8 cellular contexts compared by ENCODE assay signal in the genomic region with DNA sequence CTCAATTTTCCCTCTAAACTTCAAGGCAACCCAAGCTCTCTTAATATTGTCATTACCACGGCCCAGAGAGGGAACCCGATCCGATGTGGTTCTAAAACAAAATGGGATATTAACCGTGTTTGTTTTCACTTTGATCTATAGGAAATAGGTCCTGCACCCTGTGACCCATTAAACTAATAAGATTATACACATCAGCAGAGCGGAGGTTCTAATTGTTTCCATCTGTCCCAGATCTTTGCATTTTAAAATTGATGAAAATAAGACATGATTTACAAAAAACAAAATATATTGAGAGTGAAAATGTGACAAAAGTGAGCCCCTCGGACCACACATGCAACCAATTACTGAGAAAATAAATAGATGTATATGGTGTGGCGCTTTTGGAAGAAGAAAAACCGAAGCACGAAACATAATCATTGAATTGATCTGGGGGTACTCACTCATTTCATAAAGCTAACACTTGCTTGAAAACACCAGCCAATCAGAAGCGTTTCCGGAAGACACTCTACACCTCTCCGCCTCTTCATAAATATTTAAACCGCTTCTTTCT.
DNase-seq lines count a peak whose midpoint lies in the region; ATAC-seq and TF ChIP-seq lines count a peak whose summit lies in the region.

No MANE protein-coding gene starts in this region.

- TF ChIP-seq EP300 in tibial nerve (IDR thresholded peaks at IDR 0.05) = no peak

- WGBS in tibial nerve, 2 donors = 5 to 8% methylated on average over 13 of the region's 13 CpGs

- H3K27ac ChIP-seq in upper lobe of right lung = no peak overlapping the region
- H3K27ac ChIP-seq in tibial nerve = no peak overlapping the region

- H3K9me3 ChIP-seq in upper lobe of right lung (no peaks in the 10 kb centered on the region), tibial nerve (peaks cover 0 to 9% (median 0%) of the 10 kb centered on the region in 4 donors)

- peak overlapping the region; percentile 69 for H3K4me3 Mint-ChIP-seq in stimulated activated naive CD8-positive, alpha-beta T cell treated with anti-CD3 and anti-CD28 coated beads, Interleukin-15, Interleukin-2, amounts not matched to agents 100 ng/mL and 50 ng/mL, for 24 hours

- H3K27me3 ChIP-seq in upper lobe of right lung (peaks cover 99% of the 10 kb centered on the region), tibial nerve (peaks cover 6 to 100% of the 10 kb centered on the region in 2 donors)

- no peak for TF ChIP-seq POLR2A in tibial nerve (IDR thresholded peaks at IDR 0.05)

- DNase-seq in stimulated activated naive CD8-positive, alpha-beta T cell treated with anti-CD3 and anti-CD28 coated beads, Interleukin-15, Interleukin-2, amounts not matched to agents 100 U/mL and 50 U/mL, for 24 hours = no peak
- peak; percentile 48 for DNase-seq in SW480 (ENCODE audit: low spot score)
- DNase-seq in fibroblast of villous mesenchyme (ENCODE audit: low read depth) = no peak
- DNase-seq in upper lobe of right lung = no peak
- no peak for DNase-seq in 8988T
- DNase-seq in tibial nerve (ENCODE audit: low spot score in 2 of 2) = no peak

- H3K4me3 ChIP-seq in fibroblast of villous mesenchyme (ENCODE audit: low read depth, low read length) = peak overlapping the region; percentile 21
- peak overlapping the region; percentile 3 for H3K4me3 ChIP-seq in upper lobe of right lung
- H3K4me3 ChIP-seq in tibial nerve = peak overlapping the region in 1 of 4 donors; percentile 24

- H3K27ac Mint-ChIP-seq in stimulated activated naive CD8-positive, alpha-beta T cell treated with anti-CD3 and anti-CD28 coated beads, Interleukin-15, Interleukin-2, amounts not matched to agents 100 ng/mL and 50 ng/mL, for 24 hours = peak overlapping the region; percentile 83

- no peaks in the 10 kb centered on the region for H3K4me1 ChIP-seq in upper lobe of right lung
- peaks cover 0 to 16% (median 3%) of the 10 kb centered on the region in 4 donors for H3K4me1 ChIP-seq in tibial nerve

- no peaks in the 10 kb centered on the region for H3K9me3 Mint-ChIP-seq in stimulated activated naive CD8-positive, alpha-beta T cell treated with anti-CD3 and anti-CD28 coated beads, Interleukin-15, Interleukin-2, amounts not matched to agents 100 ng/mL and 50 ng/mL, for 24 hours

- H3K4me1 Mint-ChIP-seq in stimulated activated naive CD8-positive, alpha-beta T cell treated with anti-CD3 and anti-CD28 coated beads, Interleukin-15, Interleukin-2, amounts not matched to agents 100 ng/mL and 50 ng/mL, for 24 hours (ENCODE audit: low read depth) = peaks cover 22% of the 10 kb centered on the region

- H3K27me3 Mint-ChIP-seq in stimulated activated naive CD8-positive, alpha-beta T cell treated with anti-CD3 and anti-CD28 coated beads, Interleukin-15, Interleukin-2, amounts not matched to agents 100 ng/mL and 50 ng/mL, for 24 hours = peaks cover 23% of the 10 kb centered on the region

- no peak for ATAC-seq in stimulated activated naive CD8-positive, alpha-beta T cell treated with anti-CD3 and anti-CD28 coated beads, Interleukin-15, Interleukin-2, amounts not matched to agents 100 U/mL and 50 U/mL, for 24 hours
- ATAC-seq in upper lobe of right lung (no peak), HG02588 (IDR thresholded peaks at IDR 0.05; ENCODE audit: unreplicated experiment) (no peak)

- TF ChIP-seq CTCF in fibroblast of villous mesenchyme (IDR thresholded peaks at IDR 0.05; ENCODE audit: insufficient read depth, low read depth, low read length) (no peak), upper lobe of right lung (IDR thresholded peaks at IDR 0.05) (no peak), tibial nerve (IDR thresholded peaks at IDR 0.05) (no peak)

- H3K36me3 ChIP-seq in upper lobe of right lung (no peaks in the 10 kb centered on the region), tibial nerve (no peaks in the 10 kb centered on the region)

- intact Hi-C loops in upper lobe of right lung (cut with DNase I) = loop anchor here (10.0 kb wide), 1 partner anchor 1303 kb away; a partner anchor contains a TSS

- H3K36me3 Mint-ChIP-seq in stimulated activated naive CD8-positive, alpha-beta T cell treated with anti-CD3 and anti-CD28 coated beads, Interleukin-15, Interleukin-2, amounts not matched to agents 100 ng/mL and 50 ng/mL, for 24 hours (ENCODE audit: low read depth) = peaks cover 4% of the 10 kb centered on the region
